Comparison of ENCODE assay signal across 8 cellular contexts in genomic region chr6:13485303-13485702, GRCh38. TPM values are rescaled to one million over a fixed set of nuclear protein-coding genes. Genes with fewer than 3 reads are reported as not detected.
DNase-seq lines count a peak whose midpoint lies in the region; ATAC-seq, FAIRE-seq and TF ChIP-seq lines count a peak whose summit lies in the region.

No MANE protein-coding gene starts in this region.

- no peaks in the 10 kb centered on the region for H3K9me3 Mint-ChIP-seq in T-helper 2 cell treated with Interferon-gamma antibody and Interleukin-4, amounts not matched to agents 5 μg/mL and 100 μg/mL, for 36 hours
- no peaks in the 10 kb centered on the region for H3K9me3 Mint-ChIP-seq in activated naive CD8-positive, alpha-beta T cell treated with anti-CD3 and anti-CD28 coated beads for 36 hours

- H3K79me2 ChIP-seq in keratinocyte (ENCODE audit: control insufficient read depth, insufficient read depth, low read length) = peaks cover 39% of the 10 kb centered on the region

- peak overlapping the region; percentile 84 for H3K27ac Mint-ChIP-seq in T-helper 2 cell treated with Interferon-gamma antibody and Interleukin-4, amounts not matched to agents 5 μg/mL and 100 μg/mL, for 36 hours
- H3K27ac Mint-ChIP-seq in activated naive CD8-positive, alpha-beta T cell treated with anti-CD3 and anti-CD28 coated beads for 36 hours = peak overlapping the region; percentile 84

- no peaks in the 10 kb centered on the region for H3K9me1 ChIP-seq in keratinocyte (ENCODE audit: control insufficient read depth, extremely low read depth, insufficient read depth, low read length)

- no peaks in the 10 kb centered on the region for H3K27me3 ChIP-seq in keratinocyte (ENCODE audit: control insufficient read depth, extremely low read depth, insufficient read depth, low read length)
- no peaks in the 10 kb centered on the region for H3K27me3 ChIP-seq in suprapubic skin
- no peaks in the 10 kb centered on the region for H3K27me3 ChIP-seq in foreskin keratinocyte

- no peak for DNase-seq in T-helper 2 cell treated with Interferon-gamma antibody and Interleukin-4, amounts not matched to agents 5 μg/mL and 100 μg/mL, for 36 hours (ENCODE audit: low spot score)
- DNase-seq in T-helper 2 cell (no peak), keratinocyte (ENCODE audit: low read depth, low spot score) (no peak), suprapubic skin (ENCODE audit: low spot score in 2 of 2) (no peak), foreskin keratinocyte (no peak)
- DNase-seq in activated naive CD8-positive, alpha-beta T cell treated with anti-CD3 and anti-CD28 coated beads for 36 hours = no peak
- no peak for DNase-seq in activated CD4-positive, alpha-beta T cell treated with anti-CD3 and anti-CD28 coated beads, Interleukin-2, amount 50 U/mL, for 4 hours

- TF ChIP-seq POLR2A in suprapubic skin (IDR thresholded peaks at IDR 0.05) = no peak

- H3K4me1 ChIP-seq in keratinocyte (ENCODE audit: control insufficient read depth, extremely low read depth, insufficient read depth, low read length) (peaks cover 37% of the 10 kb centered on the region), suprapubic skin (peaks cover 52% of the 10 kb centered on the region), foreskin keratinocyte (peaks cover 26% of the 10 kb centered on the region)

- H3K36me3 ChIP-seq in keratinocyte (ENCODE audit: control insufficient read depth in 2 of 2, extremely low read depth in 1 of 2, insufficient read depth in 2 of 2, low read length in 2 of 2) = peaks cover 2 to 7% of the 10 kb centered on the region in 2 experiments
- H3K36me3 ChIP-seq in suprapubic skin = no peaks in the 10 kb centered on the region

- peak overlapping the region; percentile 84 to 86 (median 86) for H3K4me3 ChIP-seq in keratinocyte (ENCODE audit: control insufficient read depth in 2 of 3, extremely low read depth in 1 of 3, insufficient read depth in 2 of 3, low read depth in 1 of 3, low read length in 3 of 3)
- peak overlapping the region; percentile 94 for H3K4me3 ChIP-seq in suprapubic skin

- peaks cover 17% of the 10 kb centered on the region for H3K27me3 Mint-ChIP-seq in T-helper 2 cell treated with Interferon-gamma antibody and Interleukin-4, amounts not matched to agents 5 μg/mL and 100 μg/mL, for 36 hours (ENCODE audit: low read depth)
- H3K27me3 Mint-ChIP-seq in activated naive CD8-positive, alpha-beta T cell treated with anti-CD3 and anti-CD28 coated beads for 36 hours = peaks cover 7% of the 10 kb centered on the region

- peak overlapping the region; percentile 92 for H3K4me3 Mint-ChIP-seq in T-helper 2 cell treated with Interferon-gamma antibody and Interleukin-4, amounts not matched to agents 5 μg/mL and 100 μg/mL, for 36 hours
- H3K4me3 Mint-ChIP-seq in activated naive CD8-positive, alpha-beta T cell treated with anti-CD3 and anti-CD28 coated beads for 36 hours = peak overlapping the region; percentile 92

- H3K36me3 Mint-ChIP-seq in T-helper 2 cell treated with Interferon-gamma antibody and Interleukin-4, amounts not matched to agents 5 μg/mL and 100 μg/mL, for 36 hours (ENCODE audit: low read depth) = no peaks in the 10 kb centered on the region
- H3K36me3 Mint-ChIP-seq in activated naive CD8-positive, alpha-beta T cell treated with anti-CD3 and anti-CD28 coated beads for 36 hours = peaks cover 18% of the 10 kb centered on the region

- peaks cover 44% of the 10 kb centered on the region for H3K4me1 Mint-ChIP-seq in T-helper 2 cell treated with Interferon-gamma antibody and Interleukin-4, amounts not matched to agents 5 μg/mL and 100 μg/mL, for 36 hours (ENCODE audit: low read depth)
- H3K4me1 Mint-ChIP-seq in activated naive CD8-positive, alpha-beta T cell treated with anti-CD3 and anti-CD28 coated beads for 36 hours = peaks cover 46% of the 10 kb centered on the region

- no peak for FAIRE-seq in keratinocyte (lab: Jason Lieb, UNC)

- H2AFZ ChIP-seq in keratinocyte (ENCODE audit: control insufficient read depth, low read length) = peak overlapping the region; percentile 80

- ATAC-seq in HG03439 (IDR thresholded peaks at IDR 0.05; ENCODE audit: unreplicated experiment) (no peak), foreskin keratinocyte (no peak)

- peak overlapping the region; percentile 89 for H3K4me2 ChIP-seq in keratinocyte (ENCODE audit: control insufficient read depth, extremely low read depth, insufficient read depth, low read depth, low read length)

- H3K27ac ChIP-seq in keratinocyte (ENCODE audit: control insufficient read depth, insufficient read depth, low read length) (peak overlapping the region; percentile 73), suprapubic skin (no peak overlapping the region), foreskin keratinocyte (no peak overlapping the region)

- no peaks in the 10 kb centered on the region for H4K20me1 ChIP-seq in keratinocyte (ENCODE audit: control insufficient read depth, extremely low read depth, insufficient read depth, low read length)

- H3K9ac ChIP-seq in keratinocyte (ENCODE audit: control insufficient read depth, extremely low read depth, insufficient read depth, low read length) = peak overlapping the region; percentile 90

- TF ChIP-seq CTCF in keratinocyte (optimal IDR thresholded peaks at IDR 0.05 in 1 of 3, IDR thresholded peaks at IDR 0.05 in 1 of 3, conservative IDR thresholded peaks at IDR 0.05 in 1 of 3; ENCODE audit: extremely low read depth in 1 of 3, insufficient read depth in 2 of 3, low read length in 3 of 3) (no peak), suprapubic skin (IDR thresholded peaks at IDR 0.05) (no peak), foreskin keratinocyte (conservative IDR thresholded peaks at IDR 0.05) (no peak)

- 76% methylated on average over 4 of the region's 4 CpGs for WGBS in suprapubic skin

- dilution Hi-C loops in keratinocyte (cut with MboI; ENCODE audit: extremely low pct_ligation_motif_present, low sequenced_read_pairs) = no loop called here

- H3K9me3 ChIP-seq in keratinocyte (ENCODE audit: control insufficient read depth, low read depth, low read length) (no peaks in the 10 kb centered on the region), suprapubic skin (no peaks in the 10 kb centered on the region)

- TF ChIP-seq EP300 in suprapubic skin (IDR thresholded peaks at IDR 0.05) = no peak

RNA-seq across cellular contexts. Expression of gene GFOD1, which starts 2.1 kb away (rescaled TPM):
- total RNA-seq in activated naive CD8-positive, alpha-beta T cell treated with anti-CD3 and anti-CD28 coated beads for 36 hours = 10 to 100 TPM; 12.8 to 13.0 TPM
- polyA plus RNA-seq in keratinocyte (7.2 to 8.9 TPM (median 7.4 TPM) in 3 replicates), foreskin keratinocyte (3.3 and 3.7 TPM in 2 replicates)
- polyA plus RNA-seq in keratinocyte (2011; ENCODE audit: low read depth) = 3.1 TPM
- polyA plus RNA-seq in keratinocyte (2011; cell fraction: cytosol; rRNA removed) = 5.1 and 6.3 TPM in 2 replicates
- polyA plus RNA-seq in keratinocyte (2011; cell fraction: nucleus; rRNA removed) = 16.2 and 16.8 TPM in 2 replicates
- polyA plus RNA-seq in keratinocyte (2012; ENCODE audit: low replicate concordance) = 5.5 and 7.4 TPM in 2 replicates
- 13.6 to 16.3 TPM (median 15.7 TPM) in 3 replicates for polyA minus RNA-seq in keratinocyte
- polyA minus RNA-seq in keratinocyte (2011; cell fraction: cytosol; rRNA and poly(A)+ RNA removed) = 11.1 TPM
- polyA minus RNA-seq in keratinocyte (2011; cell fraction: nucleus; rRNA and poly(A)+ RNA removed) = 18.8 and 27.3 TPM in 2 replicates
- total RNA-seq in suprapubic skin (10 to 100 TPM in 3 of 4 donors, 1 to 10 TPM in 1; 7.5 to 15.2 (median 13.7) TPM), foreskin keratinocyte (10.3 and 11.1 TPM in 2 replicates)
